In genomic region chr3:181402347-181402746, GRCh38 we compare ENCODE assay signal across 20 cellular contexts.
"Had no signal": no experiment of that assay in that cellular context is flagged by ENCODE, and none has a peak within 500 bp of the region (broad histone marks: within the 10 kb centered on the region; RNA-seq: fewer than 3 reads in every experiment).

No MANE protein-coding gene starts in this region.

- H3K4me2 ChIP-seq: neural progenitor cell, smooth muscle cell had no signal

- H3K27me3 ChIP-seq: dorsolateral prefrontal cortex, neural progenitor cell, right atrium auricular region, suprapubic skin, vagina had no signal

- DNase-seq: dorsolateral prefrontal cortex; effector CD4-positive, alpha-beta T cell; hypothalamus; immature natural killer cell; islet precursor cell; kidney glomerular epithelial cell; mesenchymal stem cell; naive thymus-derived CD4-positive, alpha-beta T cell; stimulated activated CD4-positive, alpha-beta T cell treated with anti-CD3 and anti-CD28 coated beads, Interleukin-12 subunit alpha, Interleukin-12 subunit beta, amount 100 ng/mL, for 4 hours; stimulated activated CD4-positive, alpha-beta T cell treated with anti-CD3 and anti-CD28 coated beads, Interleukin-2, amount 100 ng/mL, for 24 hours; stimulated activated CD8-positive, alpha-beta memory T cell treated with anti-CD3 and anti-CD28 coated beads, Interleukin-4, amount 100 ng/mL, for 48 hours; stimulated activated naive CD4-positive, alpha-beta T cell; stimulated activated naive CD8-positive, alpha-beta T cell treated with anti-CD3 and anti-CD28 coated beads, Interleukin-15, amount 100 ng/mL, for 72 hours; trophoblast cell had no signal

- H2AFZ ChIP-seq: neural progenitor cell, parathyroid adenoma had no signal

- H3K79me2 ChIP-seq: parathyroid adenoma had no signal

- H3K36me3 ChIP-seq: neural progenitor cell, right atrium auricular region, suprapubic skin, vagina had no signal

- H3K4me1 ChIP-seq: neural progenitor cell, parathyroid adenoma, right atrium auricular region, suprapubic skin, vagina had no signal

- H3K27ac ChIP-seq: dorsolateral prefrontal cortex, neural progenitor cell, parathyroid adenoma, right atrium auricular region, suprapubic skin, vagina had no signal

- H3K9me3 ChIP-seq: right atrium auricular region, suprapubic skin, vagina had no signal

- H3K4me3 ChIP-seq: dorsolateral prefrontal cortex, neural progenitor cell, right atrium auricular region, smooth muscle cell, suprapubic skin, vagina had no signal

- H3K9ac ChIP-seq: neural progenitor cell, parathyroid adenoma had no signal
